Comparison of ENCODE assay signal across 14 cellular contexts in the genomic region with DNA sequence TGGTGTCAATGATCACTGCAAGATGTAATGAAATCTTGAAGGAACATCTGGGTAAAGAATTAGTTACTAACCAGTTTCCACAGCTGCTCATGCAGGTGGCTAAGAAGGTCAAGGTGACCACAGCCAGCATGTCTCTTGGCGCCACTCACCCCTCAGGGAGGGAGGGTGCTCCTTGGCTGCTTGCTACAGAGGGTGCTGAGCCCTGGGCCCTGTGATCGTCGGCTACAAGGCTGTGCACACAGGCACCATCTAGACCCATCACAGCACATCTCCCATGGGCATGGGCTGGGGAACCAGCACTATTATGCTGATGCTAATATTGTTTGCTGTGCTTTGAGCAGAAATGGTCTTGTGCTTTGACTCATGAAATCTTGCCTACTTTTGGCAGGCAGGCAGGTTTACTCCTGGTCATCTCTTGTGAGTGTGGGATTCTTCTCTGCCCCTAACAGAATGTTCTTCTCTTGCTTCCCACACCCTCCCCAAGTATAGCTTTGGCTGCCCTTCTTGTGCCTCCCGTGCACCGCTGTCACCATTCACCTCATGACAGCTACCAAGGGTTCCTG. TPM values are rescaled to one million over a fixed set of nuclear protein-coding genes. Genes with fewer than 3 reads are reported as not detected.
DNase-seq lines count a peak whose midpoint lies in the region; ATAC-seq, FAIRE-seq and TF ChIP-seq lines count a peak whose summit lies in the region.
"Had no signal": no experiment of that assay in that cellular context is flagged by ENCODE, and none has a peak within 500 bp of the region (broad histone marks: within the 10 kb centered on the region; RNA-seq: fewer than 3 reads in every experiment).

No MANE protein-coding gene starts in this region.

- H3K36me3 ChIP-seq in heart right ventricle = peaks cover 0 to 80% (median 13%) of the 10 kb centered on the region in 9 donors
- peaks cover 0 to 3% of the 10 kb centered on the region in 2 donors for H3K36me3 ChIP-seq in thyroid gland

- peak overlapping the region; percentile 0 to 78 (median 62) for H3K27ac ChIP-seq in heart right ventricle
- peak overlapping the region in 2 of 3 donors; percentile 4 to 21 for H3K27ac ChIP-seq in thyroid gland
- H3K27ac ChIP-seq: neutrophil, WERI-Rb-1 had no signal

- TF ChIP-seq CTCF in heart right ventricle (IDR thresholded peaks at IDR 0.05) = no peak
- no peak for TF ChIP-seq CTCF in thyroid gland (IDR thresholded peaks at IDR 0.05)

- no peak for TF ChIP-seq POLR2A in thyroid gland (IDR thresholded peaks at IDR 0.05)
- TF ChIP-seq POLR2A in H54 (IDR thresholded peaks at IDR 0.05; ENCODE audit: low read depth, low read length) = no peak

- no peaks in the 10 kb centered on the region for H3K27me3 ChIP-seq in heart right ventricle
- H3K27me3 ChIP-seq in thyroid gland = no peaks in the 10 kb centered on the region
- H3K27me3 ChIP-seq: neutrophil had no signal

- intact Hi-C loops in heart right ventricle (cut with DNase I) = no loop called here
- intact Hi-C loops in thyroid gland (cut with DNase I) = no loop called here

- peak; percentile 32 to 48 for DNase-seq in heart right ventricle
- DNase-seq in thyroid gland = peak; percentile 34 to 39
- no peak for DNase-seq in H54 (ENCODE audit: insufficient read length, low spot score)
- DNase-seq in SW 1271 (lab: John Stamatoyannopoulos, UW) = no peak
- DNase-seq in glomerular visceral epithelial cell (ENCODE audit: extremely low spot score) = no peak
- DNase-seq in cerebellar nuclear complex (lab: John Stamatoyannopoulos, UW) = no peak
- DNase-seq: activated T-cell treated with anti-CD3 and anti-CD28 coated beads, Interleukin-2, amount 50 U/mL, for 48 hours; NCI-H345; stimulated activated naive CD4-positive, alpha-beta T cell treated with Interleukin-2 at 50 U/mL for 16 hours; WERI-Rb-1 had no signal

- ATAC-seq in GM19467 (IDR thresholded peaks at IDR 0.05; ENCODE audit: unreplicated experiment) = peak; percentile 61
- peak; percentile 60 for ATAC-seq in HG03571 (IDR thresholded peaks at IDR 0.05; ENCODE audit: unreplicated experiment)
- ATAC-seq in heart right ventricle = peak; percentile 65 to 98 (median 88)

- H3K9me3 ChIP-seq in heart right ventricle (no peaks in the 10 kb centered on the region), thyroid gland (no peaks in the 10 kb centered on the region)
- H3K9me3 ChIP-seq: neutrophil had no signal

- H3K4me3 ChIP-seq in heart right ventricle (no peak overlapping the region), thyroid gland (replicated peaks in 1 of 3) (no peak overlapping the region)

- no peak for FAIRE-seq in H54 (lab: Jason Lieb, UNC)
- FAIRE-seq: islet of Langerhans had no signal

- H3K4me1 ChIP-seq in heart right ventricle (peaks cover 3 to 47% (median 27%) of the 10 kb centered on the region in 9 donors), thyroid gland (peaks cover 29 to 39% of the 10 kb centered on the region in 2 donors)

- 59 to 73% methylated on average over 5 of the region's 5 CpGs for WGBS in heart right ventricle, 2 donors
- 87 to 99% methylated on average over 2 to 3 of the region's 5 CpGs for WGBS in thyroid gland, 2 donors

RNA-seq across cellular contexts. Expression of a gene that starts 36.4 kb away (rescaled TPM):
- total RNA-seq in heart right ventricle (10 to 100 TPM; 16.8 to 29.3 (median 23.9) TPM), thyroid gland (100 to 1,000 TPM in 3 of 4 donors, 10 to 100 TPM in 1; 77.3 to 135 (median 115) TPM)
- polyA plus RNA-seq in heart right ventricle = 10 to 100 TPM; 30.0 to 46.7 TPM

RNA-seq across cellular contexts. Expression of a gene that starts 38.0 kb away (rescaled TPM):
- total RNA-seq in heart right ventricle = 10 to 100 TPM; 25.5 to 61.4 (median 37.6) TPM
- polyA plus RNA-seq in heart right ventricle = 10 to 100 TPM; 10.1 to 21.2 TPM
- 10 to 100 TPM; 31.5 to 50.6 (median 36.3) TPM for total RNA-seq in thyroid gland

Comparison
In these comparisons a context has a peak if more than half of its experiments do, and no peak if none do; other contexts are left out.
1. DNase-seq: peak in heart right ventricle (2 of 2) and thyroid gland (2 of 2); none in H54 (single experiment), SW 1271 (0 of 2), glomerular visceral epithelial cell (single experiment) and cerebellar nuclear complex (0 of 2).
2. Peak in every context shown above with its lines, with median percentiles within 50 percentile points of each other: ATAC-seq.